In the genomic region with DNA sequence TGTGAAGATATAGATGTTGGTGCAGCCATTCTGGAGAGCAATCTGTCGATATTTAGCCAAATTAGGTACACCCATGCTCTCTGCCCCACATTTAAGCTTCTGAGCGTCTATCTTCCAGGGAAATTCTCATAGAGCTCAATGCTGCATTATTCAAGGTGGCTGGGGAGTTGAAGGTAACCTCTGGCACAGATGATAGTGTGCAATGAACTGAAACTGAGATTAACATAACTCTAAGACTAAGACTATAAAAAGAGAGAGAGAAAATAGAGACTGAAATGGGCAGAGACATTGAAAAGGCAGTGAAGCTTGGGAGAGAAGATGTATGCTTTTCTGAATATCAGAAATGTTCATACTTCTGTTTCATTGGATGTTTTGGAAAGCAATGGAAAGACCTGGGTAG, we compare ENCODE assay signal across 9 cellular contexts.
"Had no signal": no experiment of that assay in that cellular context is flagged by ENCODE, and none has a peak within 500 bp of the region (broad histone marks: within the 10 kb centered on the region; RNA-seq: fewer than 3 reads in every experiment).

No MANE protein-coding gene starts in this region.

- H3K4me1 ChIP-seq: HAP-1 had no signal

- DNase-seq: GM23248, GOT3, H7, H9, HCEC 1CT, HFFc6 had no signal

- H3K4me2 ChIP-seq: GM23338 had no signal

- H2AFZ ChIP-seq: GM23248, GM23338 had no signal

- ATAC-seq: GM23338, HCT116 had no signal

- H3K36me3 ChIP-seq: HAP-1 had no signal

- H3K9ac ChIP-seq: GM23248 had no signal

- H3K4me3 ChIP-seq: GM23248, GM23338, HAP-1 had no signal

- H3K27ac ChIP-seq: GM23248 had no signal

- H3K9me3 ChIP-seq: HAP-1 had no signal
